In the genomic region with DNA sequence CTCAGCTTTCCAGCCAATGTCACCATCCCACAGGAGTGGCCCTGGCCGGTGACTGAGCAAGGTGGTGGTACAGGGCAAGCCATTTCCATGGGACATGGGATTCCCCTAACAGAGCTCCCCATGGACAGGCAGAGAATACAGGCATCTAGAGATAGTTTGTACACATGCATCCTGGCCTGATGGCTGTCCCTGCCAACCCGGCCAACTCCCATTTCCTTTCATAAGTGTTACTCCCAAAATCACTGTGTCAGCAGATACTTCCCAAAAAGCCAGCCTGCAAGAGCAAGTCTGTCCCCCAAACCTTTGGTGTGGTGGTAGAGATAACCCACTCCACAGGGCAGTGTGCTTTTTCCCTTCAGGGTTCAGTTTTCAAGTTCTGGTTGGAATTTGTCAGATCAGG, we compare ENCODE assay signal across 2 cellular contexts.
A peak's percentile ranks its signal among the peaks of the same experiment; 100 is the strongest.
TF ChIP-seq lines count a peak whose summit lies in the region.

No MANE protein-coding gene starts in this region.

TF ChIP-seq in K562, 482 proteins besides CTCF, POLR2A, EP300 and RAD21:
- TF ChIP-seq MAFK (IDR thresholded peaks at IDR 0.05; ENCODE audit: low read length) (0 out of 2 replicates have a peak, but pooled peaks have one; percentile 22), ZNF347 (CRISPR knock-in tag; IDR thresholded peaks at IDR 0.05; ENCODE audit: low read depth) (no peak), MAFF (IDR thresholded peaks at IDR 0.05; ENCODE audit: low read length) (peak; percentile 55), ZNF124 (CRISPR knock-in tag; IDR thresholded peaks at IDR 0.05) (no peak), HDGF (IDR thresholded peaks at IDR 0.05) (no peak), FOS (IDR thresholded peaks at IDR 0.05; ENCODE audit: extremely low read depth, insufficient read length) (no peak), ZNF589 (CRISPR knock-in tag; IDR thresholded peaks at IDR 0.05; ENCODE audit: low read depth) (no peak), ZNF408 (CRISPR knock-in tag; IDR thresholded peaks at IDR 0.05; ENCODE audit: low read depth) (no peak), MAFG (tag; conservative IDR thresholded peaks at IDR 0.05) (peak; percentile 38), ZNF316 (IDR thresholded peaks at IDR 0.05) (peak; percentile 36; the same call in 1 of the 2 replicates), ZNF212 (CRISPR knock-in tag; IDR thresholded peaks at IDR 0.05) (no peak)
- TF ChIP-seq, protein P1, sequence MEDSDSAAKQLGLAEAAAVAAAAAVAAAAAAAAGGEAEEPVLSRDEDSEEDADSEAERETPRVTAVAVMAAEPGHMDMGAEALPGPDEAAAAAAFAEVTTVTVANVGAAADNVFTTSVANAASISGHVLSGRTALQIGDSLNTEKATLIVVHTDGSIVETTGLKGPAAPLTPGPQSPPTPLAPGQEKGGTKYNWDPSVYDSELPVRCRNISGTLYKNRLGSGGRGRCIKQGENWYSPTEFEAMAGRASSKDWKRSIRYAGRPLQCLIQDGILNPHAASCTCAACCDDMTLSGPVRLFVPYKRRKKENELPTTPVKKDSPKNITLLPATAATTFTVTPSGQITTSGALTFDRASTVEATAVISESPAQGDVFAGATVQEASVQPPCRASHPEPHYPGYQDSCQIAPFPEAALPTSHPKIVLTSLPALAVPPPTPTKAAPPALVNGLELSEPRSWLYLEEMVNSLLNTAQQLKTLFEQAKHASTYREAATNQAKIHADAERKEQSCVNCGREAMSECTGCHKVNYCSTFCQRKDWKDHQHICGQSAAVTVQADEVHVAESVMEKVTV (CRISPR knock-in tag; IDR thresholded peaks at IDR 0.05): no peak

TF ChIP-seq in HepG2, 621 proteins besides CTCF, POLR2A, EP300 and RAD21:
- peak; percentile 85 for TF ChIP-seq MAFF (IDR thresholded peaks at IDR 0.05; ENCODE audit: low read depth, low read length)
- TF ChIP-seq, protein P2, sequence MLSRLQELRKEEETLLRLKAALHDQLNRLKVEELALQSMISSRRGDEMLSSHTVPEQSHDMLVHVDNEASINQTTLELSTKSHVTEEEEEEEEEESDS (CRISPR knock-in tag; IDR thresholded peaks at IDR 0.05; ENCODE audit: borderline replicate concordance): no peak
- TF ChIP-seq CHCHD3 (CRISPR knock-in tag; IDR thresholded peaks at IDR 0.05): no peak
- peak; percentile 82 to 89 for TF ChIP-seq MAFK (conservative IDR thresholded peaks at IDR 0.05 in 1 of 2, IDR thresholded peaks at IDR 0.05 in 1 of 2; ENCODE audit: low read length in 2 of 2)
- TF ChIP-seq STAT5B (CRISPR knock-in tag; IDR thresholded peaks at IDR 0.05): no peak
- no peak for TF ChIP-seq ZFP82 (CRISPR knock-in tag; IDR thresholded peaks at IDR 0.05; ENCODE audit: borderline replicate concordance)
- TF ChIP-seq, protein P3, sequence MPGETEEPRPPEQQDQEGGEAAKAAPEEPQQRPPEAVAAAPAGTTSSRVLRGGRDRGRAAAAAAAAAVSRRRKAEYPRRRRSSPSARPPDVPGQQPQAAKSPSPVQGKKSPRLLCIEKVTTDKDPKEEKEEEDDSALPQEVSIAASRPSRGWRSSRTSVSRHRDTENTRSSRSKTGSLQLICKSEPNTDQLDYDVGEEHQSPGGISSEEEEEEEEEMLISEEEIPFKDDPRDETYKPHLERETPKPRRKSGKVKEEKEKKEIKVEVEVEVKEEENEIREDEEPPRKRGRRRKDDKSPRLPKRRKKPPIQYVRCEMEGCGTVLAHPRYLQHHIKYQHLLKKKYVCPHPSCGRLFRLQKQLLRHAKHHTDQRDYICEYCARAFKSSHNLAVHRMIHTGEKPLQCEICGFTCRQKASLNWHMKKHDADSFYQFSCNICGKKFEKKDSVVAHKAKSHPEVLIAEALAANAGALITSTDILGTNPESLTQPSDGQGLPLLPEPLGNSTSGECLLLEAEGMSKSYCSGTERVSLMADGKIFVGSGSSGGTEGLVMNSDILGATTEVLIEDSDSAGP (CRISPR knock-in tag; IDR thresholded peaks at IDR 0.05; ENCODE audit: borderline replicate concordance): no peak
- no peak for TF ChIP-seq FLYWCH1 (CRISPR knock-in tag; IDR thresholded peaks at IDR 0.05)
- no peak for TF ChIP-seq ZNF614 (CRISPR knock-in tag; IDR thresholded peaks at IDR 0.05; ENCODE audit: borderline replicate concordance)
